Comparison of ENCODE assay signal across 9 cellular contexts in genomic region chr1:32362474-32363313, GRCh38. TPM values are rescaled to one million over a fixed set of nuclear protein-coding genes. Genes with fewer than 3 reads are reported as not detected.
DNase-seq lines count a peak whose midpoint lies in the region; ATAC-seq and TF ChIP-seq lines count a peak whose summit lies in the region.
"Had no signal": no experiment of that assay in that cellular context is flagged by ENCODE, and none has a peak within 500 bp of the region (broad histone marks: within the 10 kb centered on the region; RNA-seq: fewer than 3 reads in every experiment).

Gene FAM229A (minus strand): TSS chr1:32362485. CDS start chr1:32362091, 394 bp downstream.
Gene TSSK3 (plus strand): TSS chr1:32362539. CDS start chr1:32362702, 163 bp downstream.

- no peak for TF ChIP-seq POLR2A in body of pancreas (IDR thresholded peaks at IDR 0.05)

- peak; percentile 12 for ATAC-seq in body of pancreas
- no peak for ATAC-seq in GM19455 (IDR thresholded peaks at IDR 0.05; ENCODE audit: unreplicated experiment)

- peak within 1 kb of the TSS; percentile 98 for H3K4me2 ChIP-seq in smooth muscle cell

- H3F3A ChIP-seq in smooth muscle cell (ENCODE audit: low read depth): peaks cover 6% of the 10 kb centered on the region

- intact Hi-C loops in body of pancreas (cut with DNase I): no loop called here

- DNase-seq in H7 (no peak), body of pancreas (no peak), smooth muscle cell (lab: John Stamatoyannopoulos, UW; ENCODE audit: unreplicated experiment) (no peak), D341Med (ENCODE audit: low spot score) (no peak), A172 (ENCODE audit: low spot score) (no peak), NCI-H2107 (lab: John Stamatoyannopoulos, UW) (no peak)

- H3K4me1 ChIP-seq in body of pancreas (peaks cover 16% of the 10 kb centered on the region), iPS-15b (ENCODE audit: control insufficient read depth, insufficient read depth, low read length) (no peaks in the 10 kb centered on the region), smooth muscle cell (ENCODE audit: low read depth) (peaks cover 14% of the 10 kb centered on the region)

- 69 to 76% methylated on average over 17 of the region's 17 CpGs for WGBS in body of pancreas, 2 donors
- 72% methylated on average over 17 of the region's 17 CpGs for WGBS in smooth muscle cell (ENCODE audit: low lambda C conversion rate)

- H3K27me3 ChIP-seq in H7 (ENCODE audit: control insufficient read depth, insufficient read depth, low read length): peaks cover 23% of the 10 kb centered on the region
- no peaks in the 10 kb centered on the region for H3K27me3 ChIP-seq in body of pancreas
- peaks cover 24% of the 10 kb centered on the region for H3K27me3 ChIP-seq in iPS-15b (ENCODE audit: control insufficient read depth, insufficient read depth, low read length)
- H3K27me3 ChIP-seq in smooth muscle cell (ENCODE audit: low read depth): no peaks in the 10 kb centered on the region

- H3K4me3 ChIP-seq in H7 (ENCODE audit: insufficient read depth, low read depth, low read length) (peak within 1 kb of the TSS; percentile 45), body of pancreas (no peak within 1 kb of the TSS), iPS-15b (ENCODE audit: low read depth, low read length) (peak within 1 kb of the TSS; percentile 53), smooth muscle cell (peak within 1 kb of the TSS; percentile 61)

- no peak within 1 kb of the TSS for H2AFZ ChIP-seq in smooth muscle cell (ENCODE audit: low read depth)

- H4K20me1 ChIP-seq in smooth muscle cell (ENCODE audit: low read depth): no peaks in the 10 kb centered on the region

- no peaks in the 10 kb centered on the region for H3K79me2 ChIP-seq in smooth muscle cell (ENCODE audit: low read depth)

- H3K36me3 ChIP-seq in H7 (replicated peaks; ENCODE audit: control insufficient read depth, insufficient read depth, low read length) (peaks cover 15% of the 10 kb centered on the region), body of pancreas (replicated peaks in 1 of 2; ENCODE audit: insufficient read depth in 1 of 2, low read depth in 2 of 2) (peaks cover 0 to 12% of the 10 kb centered on the region in 2 donors), iPS-15b (ENCODE audit: control insufficient read depth, insufficient read depth, low read length) (peaks cover 15% of the 10 kb centered on the region), smooth muscle cell (ENCODE audit: low read depth) (no peaks in the 10 kb centered on the region)

- H3K27ac ChIP-seq in body of pancreas: peak within 1 kb of the TSS in 3 of 4 donors; percentile 37 to 55 (median 42)
- no peak within 1 kb of the TSS for H3K27ac ChIP-seq in smooth muscle cell (ENCODE audit: low read depth)
- H3K27ac ChIP-seq: HL-60 had no signal

- H3K9me3 ChIP-seq in body of pancreas (no peaks in the 10 kb centered on the region), iPS-15b (ENCODE audit: control insufficient read depth, insufficient read depth, low read length) (no peaks in the 10 kb centered on the region), smooth muscle cell (replicated peaks; ENCODE audit: low read depth) (no peaks in the 10 kb centered on the region)

- H3K9ac ChIP-seq in iPS-15b (ENCODE audit: low read depth, low read length) (peak within 1 kb of the TSS; percentile 32), smooth muscle cell (ENCODE audit: low read depth) (peak within 1 kb of the TSS; percentile 39)

- TF ChIP-seq CTCF in body of pancreas (IDR thresholded peaks at IDR 0.05): no peak
- TF ChIP-seq CTCF in smooth muscle cell (IDR thresholded peaks at IDR 0.05; ENCODE audit: borderline replicate concordance, insufficient read depth, poor library complexity, severe bottlenecking): no peak

RNA-seq across cellular contexts. Expression of gene FAM229A, which starts in this region (rescaled TPM):
- total RNA-seq in H7 (2014; rRNA removed; shearing (Covaris generic)): 4.0 and 8.2 TPM in 2 replicates
- total RNA-seq in body of pancreas: 10 to 100 TPM in 1 of 2 donors, 1 to 10 TPM in 1; 3.6 to 15.6 TPM
- 1.6 and 10.0 TPM in 2 replicates for total RNA-seq in smooth muscle cell
- 9.6 and 11.1 TPM in 2 replicates for polyA plus RNA-seq in smooth muscle cell
- 0.34 and 0.45 TPM in 2 replicates for total RNA-seq in A172 (2014; rRNA removed; shearing (Covaris generic))

RNA-seq across cellular contexts. Expression of gene TSSK3, which starts in this region (rescaled TPM):
- 1.2 and 3.7 TPM in 2 replicates for total RNA-seq in H7 (2014; rRNA removed; shearing (Covaris generic))
- total RNA-seq in body of pancreas: 10 to 100 TPM in 1 of 2 donors, 1 to 10 TPM in 1; 1.8 to 12.2 TPM
- not detected in 2 replicates for total RNA-seq in smooth muscle cell
- 0.31 and 1.3 TPM in 2 replicates for polyA plus RNA-seq in smooth muscle cell
- total RNA-seq in A172 (2014; rRNA removed; shearing (Covaris generic)): 0.24 TPM in 1 of 2 replicates, not detected in the other

Comparison
In these comparisons a context has a peak if more than half of its experiments do, and no peak if none do; other contexts are left out.
1. H3K4me3 ChIP-seq: peak in H7 (single experiment), iPS-15b (single experiment) and smooth muscle cell (single experiment); none in body of pancreas (0 of 2).